ENCODE assay signal across 8 cellular contexts in genomic region chr3:153165211-153165815, GRCh38. TPM values are rescaled to one million over a fixed set of nuclear protein-coding genes. Genes with fewer than 3 reads are reported as not detected.
A peak's percentile ranks its signal among the peaks of the same experiment; 100 is the strongest.
DNase-seq lines count a peak whose midpoint lies in the region; ATAC-seq and TF ChIP-seq lines count a peak whose summit lies in the region.

No MANE protein-coding gene starts in this region.

- H3K27me3 ChIP-seq in CD8-positive, alpha-beta T cell (ENCODE audit: insufficient read depth, low read length) = no peaks in the 10 kb centered on the region
- H3K27me3 ChIP-seq in Karpas-422 (ENCODE audit: low read length) = no peaks in the 10 kb centered on the region
- H3K27me3 ChIP-seq in mucosa of stomach (ENCODE audit: control insufficient read depth, insufficient read depth, low read length) = no peaks in the 10 kb centered on the region
- H3K27me3 ChIP-seq in BE2C = peaks cover 16% of the 10 kb centered on the region

- ATAC-seq in CD8-positive, alpha-beta T cell = no peak
- ATAC-seq in GM18511 (IDR thresholded peaks at IDR 0.05; ENCODE audit: unreplicated experiment) = no peak
- ATAC-seq in HG02973 (IDR thresholded peaks at IDR 0.05; ENCODE audit: unreplicated experiment) = no peak

- H3K36me3 Mint-ChIP-seq in CD8-positive, alpha-beta T cell = peaks cover 34% of the 10 kb centered on the region
- H3K36me3 Mint-ChIP-seq in brain = peaks cover 24% of the 10 kb centered on the region

- H3K4me2 ChIP-seq in Karpas-422 (ENCODE audit: low read depth, low read length, poor library complexity, severe bottlenecking) = peak overlapping the region; percentile 76

- H3K9ac ChIP-seq in Karpas-422 (ENCODE audit: low read length) (no peak overlapping the region), mucosa of stomach (ENCODE audit: low read length) (peak overlapping the region; percentile 96)

- no peaks in the 10 kb centered on the region for H3K36me3 ChIP-seq in CD8-positive, alpha-beta T cell (ENCODE audit: insufficient read depth, low read length)
- no peaks in the 10 kb centered on the region for H3K36me3 ChIP-seq in Karpas-422 (ENCODE audit: insufficient read depth, low read length)
- H3K36me3 ChIP-seq in mucosa of stomach (ENCODE audit: control insufficient read depth, insufficient read depth, low read length) = peaks cover 3% of the 10 kb centered on the region
- no peaks in the 10 kb centered on the region for H3K36me3 ChIP-seq in BE2C

- peaks cover 40% of the 10 kb centered on the region for H3K4me1 ChIP-seq in CD8-positive, alpha-beta T cell (ENCODE audit: insufficient read depth, low read length)
- peaks cover 18% of the 10 kb centered on the region for H3K4me1 ChIP-seq in Karpas-422 (ENCODE audit: low read length)
- peaks cover 12% of the 10 kb centered on the region for H3K4me1 ChIP-seq in mucosa of stomach (ENCODE audit: control insufficient read depth, insufficient read depth, low read length)
- no peaks in the 10 kb centered on the region for H3K4me1 ChIP-seq in BE2C

- intact Hi-C loops in CD8-positive, alpha-beta T cell (cut with DNase I, micrococcal nuclease) = loop anchor here (1.0 to 10.0 kb wide), 6 partner anchors 125 to 1961 kb away; partner anchors contain the start of gene GPR171 (in 1 of the 2)

- peak overlapping the region; percentile 87 for H3K27ac Mint-ChIP-seq in CD8-positive, alpha-beta T cell
- peak overlapping the region; percentile 13 to 83 (median 54) for H3K27ac Mint-ChIP-seq in brain

- CTCF ChIA-PET in CD8-positive, alpha-beta T cell (lab: Charles Lee) = interaction anchor here (0.6 to 9.6 kb wide), 13 partner anchors 14 to 448 kb away, joined by 3 to 109 read pairs (median 4); no protein-coding TSS in a partner anchor

- peak overlapping the region; percentile 69 for H3K4me3 ChIP-seq in CD8-positive, alpha-beta T cell (ENCODE audit: low read depth, low read length)
- peak overlapping the region; percentile 85; the same call in 1 of the 2 replicates for H3K4me3 ChIP-seq in Karpas-422 (ENCODE audit: low read length)
- peak overlapping the region; percentile 15 for H3K4me3 ChIP-seq in mucosa of stomach (ENCODE audit: low read length)
- H3K4me3 ChIP-seq in BE2C (ENCODE audit: low read depth, low read length) = no peak overlapping the region

- POLR2A ChIA-PET in CD8-positive, alpha-beta T cell (lab: Charles Lee) = interaction anchor here (0.6 to 6.6 kb wide), 5 partner anchors 57 to 125 kb away, joined by 3 to 51 read pairs (median 8); no protein-coding TSS in a partner anchor

- peaks cover 58% of the 10 kb centered on the region for H3K4me1 Mint-ChIP-seq in CD8-positive, alpha-beta T cell (ENCODE audit: low read depth)
- H3K4me1 Mint-ChIP-seq in brain = peaks cover 48% of the 10 kb centered on the region

- no peak overlapping the region for H3K27ac ChIP-seq in CD8-positive, alpha-beta T cell (ENCODE audit: low read depth, low read length)
- H3K27ac ChIP-seq in Karpas-422 (ENCODE audit: low read length) = no peak overlapping the region

- peak overlapping the region; percentile 99 for H3K4me3 Mint-ChIP-seq in CD8-positive, alpha-beta T cell
- peak overlapping the region; percentile 94 to 99 (median 98) for H3K4me3 Mint-ChIP-seq in brain

- peak; percentile 50 for TF ChIP-seq CTCF in CD8-positive, alpha-beta T cell (IDR thresholded peaks at IDR 0.05)
- peak; percentile 39 to 62 for TF ChIP-seq CTCF in brain (conservative IDR thresholded peaks at IDR 0.05)
- TF ChIP-seq CTCF in BE2C (IDR thresholded peaks at IDR 0.05; ENCODE audit: low read depth, low read length) = no peak

- DNase-seq in CD8-positive, alpha-beta T cell = no peak
- no peak for DNase-seq in Karpas-422
- DNase-seq in activated CD4-positive, alpha-beta T cell treated with anti-CD3 and anti-CD28 coated beads for 48 hours = no peak
- no peak for DNase-seq in BE2C

- H3K9me3 ChIP-seq in CD8-positive, alpha-beta T cell (ENCODE audit: low read length) = no peaks in the 10 kb centered on the region
- H3K9me3 ChIP-seq in Karpas-422 (ENCODE audit: low read length) (no peaks in the 10 kb centered on the region), mucosa of stomach (ENCODE audit: control insufficient read depth, low read length) (no peaks in the 10 kb centered on the region), BE2C (peaks cover 4% of the 10 kb centered on the region; the same call in 1 of the 2 replicates)

- H3K79me2 ChIP-seq in Karpas-422 (ENCODE audit: low read length) = peaks cover 36% of the 10 kb centered on the region

- H3K27me3 Mint-ChIP-seq in CD8-positive, alpha-beta T cell (ENCODE audit: low read depth) = no peaks in the 10 kb centered on the region
- peaks cover 18% of the 10 kb centered on the region for H3K27me3 Mint-ChIP-seq in brain

- peaks cover 3% of the 10 kb centered on the region; the same call in 1 of the 2 replicates for H4K20me1 ChIP-seq in Karpas-422 (ENCODE audit: insufficient read depth, low read depth, low read length)

- H3K9me2 ChIP-seq in Karpas-422 (replicated peaks; ENCODE audit: insufficient read depth, low read length) = no peaks in the 10 kb centered on the region

- no peaks in the 10 kb centered on the region for H3K9me3 Mint-ChIP-seq in CD8-positive, alpha-beta T cell
- no peaks in the 10 kb centered on the region for H3K9me3 Mint-ChIP-seq in brain

- H2AFZ ChIP-seq in Karpas-422 (ENCODE audit: low read length) = no peak overlapping the region

RNA-seq across cellular contexts. Expression of gene RAP2B, which starts 3.3 kb away (rescaled TPM):
- 10 to 100 TPM; 16.9 to 17.6 TPM for total RNA-seq in CD8-positive, alpha-beta T cell
- total RNA-seq in Karpas-422 (2014; rRNA removed; shearing (Covaris generic); ENCODE audit: low replicate concordance) = 7.1 and 7.2 TPM in 2 replicates
- polyA plus RNA-seq in brain (ENCODE audit: insufficient read depth, low read depth, low replicate concordance) = 0.46 TPM
- polyA plus RNA-seq in BE2C (2012; ENCODE audit: insufficient read depth, insufficient read length, low read depth) = 0.28 TPM
